Comparison of ENCODE assay signal across 26 cellular contexts in the genomic region with DNA sequence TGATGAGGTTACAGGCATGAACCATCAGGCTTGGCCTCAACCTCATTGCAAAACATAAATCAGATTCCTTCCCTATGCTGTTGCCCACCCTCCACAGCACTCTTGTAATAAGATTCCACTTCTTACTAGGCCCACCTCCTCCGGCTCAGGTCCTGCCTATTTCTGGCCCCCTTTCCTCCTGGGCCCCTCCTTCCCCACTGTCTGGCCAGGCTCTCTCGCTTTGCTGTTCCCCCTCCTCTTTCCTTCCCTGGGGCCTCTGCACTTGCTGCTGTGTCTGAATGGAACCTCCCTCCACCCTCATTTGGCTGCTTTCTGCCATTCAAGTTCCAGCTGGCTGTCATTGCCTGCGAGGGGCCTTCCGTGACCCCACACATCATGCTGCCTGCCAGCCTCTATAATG. TPM values are rescaled to one million over a fixed set of nuclear protein-coding genes. Genes with fewer than 3 reads are reported as not detected.
DNase-seq lines count a peak whose midpoint lies in the region; ATAC-seq, FAIRE-seq and TF ChIP-seq lines count a peak whose summit lies in the region.
"Had no signal": no experiment of that assay in that cellular context is flagged by ENCODE, and none has a peak within 500 bp of the region (broad histone marks: within the 10 kb centered on the region; RNA-seq: fewer than 3 reads in every experiment).

No MANE protein-coding gene starts in this region.

- H3K4me3 ChIP-seq in HepG2 (replicated peaks in 1 of 3; ENCODE audit: insufficient read depth in 1 of 3, low read depth in 2 of 3, low read length in 3 of 3) (no peak overlapping the region), right lobe of liver (no peak overlapping the region), astrocyte (ENCODE audit: insufficient read depth, low read depth, low read length) (no peak overlapping the region)
- H3K4me3 ChIP-seq: PC-9 had no signal

- in situ Hi-C loops in HepG2 (cut with HindIII; ENCODE audit: extremely low pct_ligation_motif_present, low pct_unique_long_range_greater_than_20kb), result loop anchor here (25.0 kb wide), 1 partner anchor 397 kb away; no protein-coding TSS in a partner anchor

- no peak for DNase-seq in HepG2 (ENCODE audit: low spot score)
- DNase-seq in right lobe of liver, result no peak
- no peak for DNase-seq in astrocyte (ENCODE audit: low read depth)
- DNase-seq in nephron progenitor cell, result peak; percentile 51
- DNase-seq in SHP77 treated with DMSO at 0.1 percent for 48 hours (lab: John Stamatoyannopoulos, UW), result no peak
- DNase-seq in left cardiac atrium, result no peak
- DNase-seq: BE2C, EL, H9, HFFc6, KBM-7, MM.1S, NCI-H1092, NCI-H1436, NCI-H1930, NCI-H446, NCI-H526, PC-9, RPMI8226, SHP77, SK-N-SH had no signal

- WGBS in HepG2 (ENCODE audit: low lambda C conversion rate), result 61% methylated on average over 4 of the region's 4 CpGs
- whole genome bisulfite sequencing in right lobe of liver (ENCODE audit: insufficient coverage, low coverage, low lambda C conversion rate, missing lambda C conversion rate), result 41% methylated on average over 4 of the region's 4 CpGs

- no peaks in the 10 kb centered on the region for H3K9me3 ChIP-seq in HepG2 (ENCODE audit: low read length)
- H3K9me3 ChIP-seq in right lobe of liver, result no peaks in the 10 kb centered on the region
- no peaks in the 10 kb centered on the region for H3K9me3 ChIP-seq in astrocyte (ENCODE audit: insufficient read depth, low read depth, low read length)
- H3K9me3 ChIP-seq: BE2C, SK-N-SH had no signal

- POLR2A ChIA-PET in HepG2 (lab: Yijun Ruan, JAX), result no interaction called here

- no peak for ATAC-seq in HepG2
- ATAC-seq in right lobe of liver, result no peak
- ATAC-seq in HG03095 (IDR thresholded peaks at IDR 0.05; ENCODE audit: unreplicated experiment), result no peak
- no peak for ATAC-seq in HG03108 (IDR thresholded peaks at IDR 0.05; ENCODE audit: unreplicated experiment)
- no peak for ATAC-seq in left cardiac atrium

- H3K9ac ChIP-seq in HepG2 (ENCODE audit: insufficient read depth, low read depth, low read length) (no peak overlapping the region), astrocyte (ENCODE audit: low read length) (no peak overlapping the region)
- H3K9ac ChIP-seq: SK-N-SH had no signal

- H3K27me3 ChIP-seq in HepG2 (ENCODE audit: control insufficient read depth in 1 of 2, insufficient read depth in 2 of 2, low read length in 2 of 2) (peaks cover 2 to 4% of the 10 kb centered on the region in 2 experiments; a peak in 4 of 5 replicates), right lobe of liver (peaks cover 0 to under 1% of the 10 kb centered on the region in 2 donors), astrocyte (ENCODE audit: insufficient read depth, low read length) (peaks cover 20% of the 10 kb centered on the region)

- peaks cover 9% of the 10 kb centered on the region for H3K4me1 ChIP-seq in HepG2 (ENCODE audit: insufficient read depth, low read length)
- H3K4me1 ChIP-seq in right lobe of liver, result no peaks in the 10 kb centered on the region
- H3K4me1 ChIP-seq in astrocyte (ENCODE audit: insufficient read depth, low read length), result no peaks in the 10 kb centered on the region
- H3K4me1 ChIP-seq: BE2C had no signal

- intact Hi-C loops in HepG2 (cut with micrococcal nuclease; ENCODE audit: unreplicated experiment) (no loop called here), right lobe of liver (cut with DNase I) (loop anchor here in 1 of 2 donors (10.0 kb wide), 1 partner anchor 94 kb away; no protein-coding TSS in a partner anchor), left cardiac atrium (cut with DNase I) (no loop called here)

- H3K27ac Mint-ChIP-seq in astrocyte (ENCODE audit: unreplicated experiment) (no peak overlapping the region), nephron progenitor cell (no peak overlapping the region)
- H3K27ac Mint-ChIP-seq: HFFc6 had no signal

- TF ChIP-seq EP300 in HepG2 (IDR thresholded peaks at IDR 0.05; ENCODE audit: low read depth in 2 of 2, low read length in 2 of 2) (no peak), HepG2 (CRISPR knock-in tag; IDR thresholded peaks at IDR 0.05; ENCODE audit: borderline replicate concordance) (no peak)

- no peaks in the 10 kb centered on the region; the same call in 1 of the 2 replicates for H4K20me1 ChIP-seq in HepG2 (ENCODE audit: insufficient read depth, low read length)
- no peaks in the 10 kb centered on the region for H4K20me1 ChIP-seq in astrocyte (ENCODE audit: insufficient read depth, low read length)

- no TSS peak for BruUV-seq in HepG2 (replicated peaks; lab: Mats Ljungman, UMichigan)

- H3K9me3 Mint-ChIP-seq in astrocyte (ENCODE audit: unreplicated experiment) (peaks cover 4% of the 10 kb centered on the region), nephron progenitor cell (no peaks in the 10 kb centered on the region)
- H3K9me3 Mint-ChIP-seq: H9, HFFc6 had no signal

- H3K36me3 Mint-ChIP-seq in astrocyte (ENCODE audit: low read depth, unreplicated experiment) (no peaks in the 10 kb centered on the region), nephron progenitor cell (ENCODE audit: low read depth) (no peaks in the 10 kb centered on the region)

- H3K27me3 Mint-ChIP-seq in astrocyte (ENCODE audit: low read depth, unreplicated experiment) (peaks cover 61% of the 10 kb centered on the region), nephron progenitor cell (ENCODE audit: low read depth, poor library complexity) (peaks cover 57% of the 10 kb centered on the region)

- H3K79me2 ChIP-seq in HepG2 (ENCODE audit: insufficient read depth, low read length) (no peaks in the 10 kb centered on the region), astrocyte (ENCODE audit: insufficient read depth, low read length) (no peaks in the 10 kb centered on the region)

- H3K36me3 ChIP-seq in HepG2 (replicated peaks in 1 of 2; ENCODE audit: control insufficient read depth in 1 of 2, insufficient read depth in 2 of 2, low read length in 2 of 2) (no peaks in the 10 kb centered on the region), right lobe of liver (no peaks in the 10 kb centered on the region), astrocyte (ENCODE audit: insufficient read depth, low read length) (no peaks in the 10 kb centered on the region)
- H3K36me3 ChIP-seq: BE2C had no signal

- FAIRE-seq in HepG2 (lab: Jason Lieb, UNC), result no peak
- no peak for FAIRE-seq in astrocyte (lab: Jason Lieb, UNC)

- no peak overlapping the region for H3K4me2 ChIP-seq in HepG2 (ENCODE audit: low read depth, low read length)
- no peak overlapping the region for H3K4me2 ChIP-seq in astrocyte (ENCODE audit: low read length)
- H3K4me2 ChIP-seq: PC-9, SK-N-SH had no signal

- H3K27ac ChIP-seq in HepG2 (ENCODE audit: extremely low read length, insufficient read depth, low read length) (no peak overlapping the region), right lobe of liver (no peak overlapping the region), astrocyte (ENCODE audit: low read depth, low read length) (no peak overlapping the region)
- H3K27ac ChIP-seq: HL-60, PC-9 had no signal

- no peak for TF ChIP-seq CTCF in HepG2 (CRISPR knock-in tag; IDR thresholded peaks at IDR 0.05)
- no peak for TF ChIP-seq CTCF in right lobe of liver (IDR thresholded peaks at IDR 0.05)
- no peak for TF ChIP-seq CTCF in astrocyte (IDR thresholded peaks at IDR 0.05; ENCODE audit: insufficient read depth, low read depth, low read length)
- no peak for TF ChIP-seq CTCF in nephron progenitor cell (IDR thresholded peaks at IDR 0.05)

- H2AFZ ChIP-seq in HepG2 (ENCODE audit: low read length) (no peak overlapping the region), astrocyte (ENCODE audit: low read depth, low read length) (no peak overlapping the region)
- H2AFZ ChIP-seq: PC-9 had no signal

- no peak for TF ChIP-seq RAD21 in HepG2 (CRISPR knock-in tag; IDR thresholded peaks at IDR 0.05)

- H3K4me3 Mint-ChIP-seq in astrocyte (ENCODE audit: unreplicated experiment) (peak overlapping the region; percentile 28), nephron progenitor cell (no peak overlapping the region)
- H3K4me3 Mint-ChIP-seq: H9, HFFc6 had no signal

- H3K4me1 Mint-ChIP-seq in astrocyte (ENCODE audit: low read depth, unreplicated experiment) (no peaks in the 10 kb centered on the region), nephron progenitor cell (peaks cover 28% of the 10 kb centered on the region)

- CTCF ChIA-PET in HepG2 (lab: Yijun Ruan, JAX; ENCODE audit: low intra/inter-chr PET ratio, low total read pairs), result no interaction called here

- no peak for TF ChIP-seq POLR2A in HepG2 (IDR thresholded peaks at IDR 0.05; ENCODE audit: insufficient read depth in 1 of 2, low read depth in 2 of 2, low read length in 2 of 2)
- TF ChIP-seq POLR2A in right lobe of liver (IDR thresholded peaks at IDR 0.05), result no peak

RNA-seq across cellular contexts. Expression of gene ARHGAP40, which starts 38.9 kb away (rescaled TPM):
- total RNA-seq in HepG2 (2016; rRNA removed; fragmentation: Illumina TruSeq; extraction: Trizol) (0.44 and 0.75 TPM in 2 replicates), right lobe of liver (under 1 TPM in 1 of 6 experiments, not detected in 5; 0.12 TPM), astrocyte (0.27 TPM in 1 of 2 replicates, not detected in the other), left cardiac atrium (not detected)
- 0.09 and 0.30 TPM in 2 replicates for total RNA-seq in HepG2 (2016; cell fraction: cytosol; rRNA removed; fragmentation: Illumina TruSeq; extraction: Trizol; ENCODE audit: low read depth)
- total RNA-seq in HepG2 (2016; cell fraction: insoluble cytoplasmic fraction; rRNA removed; fragmentation: Illumina TruSeq; extraction: Trizol), result 0.34 and 0.84 TPM in 2 replicates
- total RNA-seq in HepG2 (2016; cell fraction: membrane; rRNA removed; fragmentation: Illumina TruSeq; extraction: Trizol), result 0.10 and 0.43 TPM in 2 replicates
- total RNA-seq in HepG2 (2016; cell fraction: nucleus; rRNA removed; fragmentation: Illumina TruSeq; extraction: Trizol), result 0.31 and 0.90 TPM in 2 replicates
- polyA plus RNA-seq in HepG2 (2011; rRNA removed), result 2.1 and 2.7 TPM in 2 replicates
- polyA plus RNA-seq in HepG2 (2011; cell fraction: cytosol; rRNA removed), result 0.72 and 0.86 TPM in 2 replicates
- polyA plus RNA-seq in HepG2 (2011; cell fraction: nucleus; rRNA removed), result 15.4 and 16.6 TPM in 2 replicates
- 0.47 and 0.86 TPM in 2 replicates for polyA plus RNA-seq in HepG2 (2012)
- 0.06 and 0.20 TPM in 2 replicates for polyA plus RNA-seq in HepG2 (2016; cell fraction: cytosol; fragmentation: Illumina TruSeq; extraction: Trizol; ENCODE audit: low read depth)
- polyA plus RNA-seq in HepG2 (2016; cell fraction: insoluble cytoplasmic fraction; fragmentation: Illumina TruSeq; extraction: Trizol; ENCODE audit: low read depth), result 0.21 and 0.39 TPM in 2 replicates
- 0.19 and 0.26 TPM in 2 replicates for polyA plus RNA-seq in HepG2 (2016; cell fraction: membrane; fragmentation: Illumina TruSeq; extraction: Trizol; ENCODE audit: low read depth)
- 1.5 and 2.2 TPM in 2 replicates for polyA plus RNA-seq in HepG2 (2016; cell fraction: nucleus; fragmentation: Illumina TruSeq; extraction: Trizol; ENCODE audit: insufficient read depth, low read depth)
- polyA minus RNA-seq in HepG2 (2011; rRNA and poly(A)+ RNA removed; ENCODE audit: low replicate concordance), result 1.7 TPM in 1 of 2 replicates, not detected in the other
- polyA minus RNA-seq in HepG2 (2011; cell fraction: cytosol; rRNA and poly(A)+ RNA removed), result 0.20 TPM in 1 of 2 replicates, not detected in the other
- 2.7 and 2.9 TPM in 2 replicates for polyA minus RNA-seq in HepG2 (2011; cell fraction: nucleus; rRNA and poly(A)+ RNA removed)
- total RNA-seq: A172, HT-29 had no signal

RNA-seq across cellular contexts. Expression of gene ADIG, which starts 59.5 kb away (rescaled TPM):
- total RNA-seq in HepG2 (2016; rRNA removed; fragmentation: Illumina TruSeq; extraction: Trizol) (0.15 and 0.28 TPM in 2 replicates), right lobe of liver (not detected), astrocyte (not detected in 2 replicates), left cardiac atrium (not detected)
- not detected in 2 replicates for total RNA-seq in HepG2 (2016; cell fraction: cytosol; rRNA removed; fragmentation: Illumina TruSeq; extraction: Trizol; ENCODE audit: low read depth)
- not detected in 2 replicates for total RNA-seq in HepG2 (2016; cell fraction: insoluble cytoplasmic fraction; rRNA removed; fragmentation: Illumina TruSeq; extraction: Trizol)
- not detected in 2 replicates for total RNA-seq in HepG2 (2016; cell fraction: membrane; rRNA removed; fragmentation: Illumina TruSeq; extraction: Trizol)
- not detected in 2 replicates for total RNA-seq in HepG2 (2016; cell fraction: nucleus; rRNA removed; fragmentation: Illumina TruSeq; extraction: Trizol)
- 0.10 TPM in 1 of 2 replicates, not detected in the other for polyA plus RNA-seq in HepG2 (2011; rRNA removed)
- polyA plus RNA-seq in HepG2 (2011; cell fraction: cytosol; rRNA removed), result not detected in 2 replicates
- not detected in 2 replicates for polyA plus RNA-seq in HepG2 (2011; cell fraction: nucleus; rRNA removed)
- not detected in 2 replicates for polyA plus RNA-seq in HepG2 (2012)
- not detected in 2 replicates for polyA plus RNA-seq in HepG2 (2016; cell fraction: cytosol; fragmentation: Illumina TruSeq; extraction: Trizol; ENCODE audit: low read depth)
- not detected in 2 replicates for polyA plus RNA-seq in HepG2 (2016; cell fraction: insoluble cytoplasmic fraction; fragmentation: Illumina TruSeq; extraction: Trizol; ENCODE audit: low read depth)
- polyA plus RNA-seq in HepG2 (2016; cell fraction: membrane; fragmentation: Illumina TruSeq; extraction: Trizol; ENCODE audit: low read depth), result not detected in 2 replicates
- polyA plus RNA-seq in HepG2 (2016; cell fraction: nucleus; fragmentation: Illumina TruSeq; extraction: Trizol; ENCODE audit: insufficient read depth, low read depth), result not detected in 2 replicates
- not detected in 2 replicates for polyA minus RNA-seq in HepG2 (2011; rRNA and poly(A)+ RNA removed; ENCODE audit: low replicate concordance)
- polyA minus RNA-seq in HepG2 (2011; cell fraction: cytosol; rRNA and poly(A)+ RNA removed), result not detected in 2 replicates
- polyA minus RNA-seq in HepG2 (2011; cell fraction: nucleus; rRNA and poly(A)+ RNA removed), result not detected in 2 replicates
- total RNA-seq: A172, H9, HFFc6, HT-29, PC-9 had no signal
- polyA plus RNA-seq: SK-N-SH had no signal
